Comparison of ENCODE assay signal across 30 cellular contexts in the genomic region with DNA sequence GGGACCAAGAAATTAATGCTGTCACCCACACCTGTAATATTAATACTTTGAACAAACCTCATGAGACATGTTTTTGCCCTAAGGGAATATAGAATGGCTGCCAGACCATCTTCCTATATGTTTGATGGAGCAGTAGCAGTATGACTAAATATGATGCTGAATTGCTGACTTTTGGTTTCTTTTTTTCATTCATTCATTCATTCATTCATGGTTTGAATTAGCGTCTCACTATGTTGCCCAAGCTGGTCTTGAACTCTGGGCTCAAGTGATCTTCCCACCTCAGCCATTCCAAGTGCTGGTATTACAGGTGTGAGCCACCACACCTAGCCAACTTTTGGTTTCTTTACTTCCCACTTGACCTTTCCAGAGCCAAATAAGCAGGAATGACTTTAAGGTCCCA. TPM values are rescaled to one million over a fixed set of nuclear protein-coding genes. Genes with fewer than 3 reads are reported as not detected.
DNase-seq lines count a peak whose midpoint lies in the region; ATAC-seq, FAIRE-seq and TF ChIP-seq lines count a peak whose summit lies in the region.
"Had no signal": no experiment of that assay in that cellular context is flagged by ENCODE, and none has a peak within 500 bp of the region (broad histone marks: within the 10 kb centered on the region; RNA-seq: fewer than 3 reads in every experiment).

No MANE protein-coding gene starts in this region.

- no peak for TF ChIP-seq RAD21 in GM12878 (IDR thresholded peaks at IDR 0.05; ENCODE audit: insufficient read depth, low read depth, low read length)

- no peak for TF ChIP-seq EP300 in GM12878 (IDR thresholded peaks at IDR 0.05; ENCODE audit: borderline replicate concordance in 1 of 2, control insufficient read depth in 1 of 2, low read depth in 2 of 2, low read length in 2 of 2)

- H3K79me2 ChIP-seq in GM12878 (ENCODE audit: control insufficient read depth, insufficient read depth, low read length) = no peaks in the 10 kb centered on the region; the same call in 1 of the 2 replicates

- H3K4me3 Mint-ChIP-seq in activated T-cell treated with anti-CD3 and anti-CD28 coated beads, Interleukin-2, amount 50 U/mL, for 24 hours = no peak overlapping the region
- H3K4me3 Mint-ChIP-seq: CD14-positive monocyte had no signal

- H3K27ac Mint-ChIP-seq in activated T-cell treated with anti-CD3 and anti-CD28 coated beads, Interleukin-2, amount 50 U/mL, for 24 hours = peak overlapping the region; percentile 33
- H3K27ac Mint-ChIP-seq: IgD-negative memory B cell had no signal

- TF ChIP-seq CTCF in VCaP (conservative IDR thresholded peaks at IDR 0.05) (no peak), GM12878 (IDR thresholded peaks at IDR 0.05 in 2 of 3, conservative IDR thresholded peaks at IDR 0.05 in 1 of 3; ENCODE audit: control insufficient read depth in 2 of 3, extremely low read depth in 1 of 3, insufficient read depth in 1 of 3, low read depth in 3 of 3, low read length in 3 of 3) (no peak), GM10266 (IDR thresholded peaks at IDR 0.05; ENCODE audit: control insufficient read depth, insufficient read depth, low read depth, missing control alignments) (no peak)

- H4K20me1 ChIP-seq in GM12878 (ENCODE audit: control insufficient read depth, insufficient read depth) = no peaks in the 10 kb centered on the region

- H2AFZ ChIP-seq in GM12878 (ENCODE audit: control insufficient read depth, low read depth, low read length) = no peak overlapping the region
- H2AFZ ChIP-seq: PC-9 had no signal

- no peak for TF ChIP-seq POLR2A in GM12878 (IDR thresholded peaks at IDR 0.05; ENCODE audit: low read depth, low read length)

- H3K9me3 ChIP-seq in GM12878 (replicated peaks; ENCODE audit: control insufficient read depth, insufficient read depth, low read length) = no peaks in the 10 kb centered on the region; the same call in 2 of the 3 replicates
- H3K9me3 ChIP-seq: BE2C, SJCRH30 had no signal

- DNase-seq in activated T-cell treated with anti-CD3 and anti-CD28 coated beads, Interleukin-2, amount 50 U/mL, for 24 hours = no peak
- no peak for DNase-seq in activated T-cell treated with anti-CD3 and anti-CD28 coated beads for 4 hours
- no peak for DNase-seq in GM12878 (ENCODE audit: low read depth, low spot score)
- DNase-seq in NCI-H1105 (lab: John Stamatoyannopoulos, UW) = no peak
- DNase-seq in hepatic stellate cell (ENCODE audit: low spot score) = no peak
- DNase-seq in GM10266 (ENCODE audit: extremely low spot score) = no peak
- DNase-seq: 8988T; ACHN; BE2C; DMS53; GDM1; NCI-H1105 treated with DMSO at 0.1 percent for 48 hours; NCI-H146; NCI-H1930; NCI-H2107; NCI-H524; NCI-H748 treated with DMSO at 0.1 percent for 48 hours; NK-92 treated with Interleukin-12 subunit alpha and Interleukin-12 subunit beta, amount 100 ng/mL, for 24 hours; PC-9; SJCRH30 had no signal

- intact Hi-C loops in GM12878 (cut with micrococcal nuclease; ENCODE audit: unreplicated experiment) = no loop called here

- POLR2A ChIA-PET in GM12878 (lab: Charles Lee) = interaction anchor here (1.2 kb wide), 1 partner anchor 19 kb away, joined by 3 read pairs; no protein-coding TSS in a partner anchor

- no peaks in the 10 kb centered on the region for H3K27me3 Mint-ChIP-seq in activated T-cell treated with anti-CD3 and anti-CD28 coated beads, Interleukin-2, amount 50 U/mL, for 24 hours
- H3K27me3 Mint-ChIP-seq: IgD-negative memory B cell had no signal

- H3K27ac ChIP-seq in VCaP = peak overlapping the region; percentile 98
- no peak overlapping the region for H3K27ac ChIP-seq in GM12878 (ENCODE audit: control insufficient read depth, insufficient read depth)
- H3K27ac ChIP-seq: HL-60, PC-9, SJCRH30 had no signal

- no peak overlapping the region for H3K4me2 ChIP-seq in GM12878 (ENCODE audit: control insufficient read depth, insufficient read depth)
- H3K4me2 ChIP-seq: PC-9 had no signal

- H3K36me3 ChIP-seq in GM12878 (ENCODE audit: control insufficient read depth in 2 of 2, insufficient read depth in 2 of 2, low read length in 1 of 2) = peaks cover 3 to 35% of the 10 kb centered on the region in 2 experiments

- CTCF ChIA-PET in GM12878 (lab: Yijun Ruan, JAX) = interaction anchor here (1.5 kb wide), 1 partner anchor 11 kb away, joined by 5 read pairs; no protein-coding TSS in a partner anchor

- no peak overlapping the region for H3K9ac ChIP-seq in GM12878 (ENCODE audit: control insufficient read depth, insufficient read depth, low read length)

- SMC1A ChIA-PET in GM12878 (lab: Charles Lee; ENCODE audit: uncharacterized antibody, unreplicated experiment) = interaction anchor here (0.9 to 3.6 kb wide), 5 partner anchors 10 to 261 kb away, joined by 3 to 16 read pairs (median 3); no protein-coding TSS in a partner anchor

- H3K4me1 Mint-ChIP-seq in activated T-cell treated with anti-CD3 and anti-CD28 coated beads, Interleukin-2, amount 50 U/mL, for 24 hours (ENCODE audit: low read depth) = peaks cover 29% of the 10 kb centered on the region
- H3K4me1 Mint-ChIP-seq: CD14-positive monocyte had no signal

- H3K27me3 ChIP-seq in GM12878 (replicated peaks in 1 of 2; ENCODE audit: control insufficient read depth in 2 of 2, insufficient read depth in 2 of 2, low read length in 1 of 2) = no peaks in the 10 kb centered on the region
- H3K27me3 ChIP-seq: BE2C, SJCRH30 had no signal

- no TSS peak for BruUV-seq in GM12878 (replicated peaks; lab: Mats Ljungman, UMichigan)

- no peaks in the 10 kb centered on the region for H3K9me3 Mint-ChIP-seq in activated T-cell treated with anti-CD3 and anti-CD28 coated beads, Interleukin-2, amount 50 U/mL, for 24 hours
- H3K9me3 Mint-ChIP-seq: CD14-positive monocyte, IgD-negative memory B cell had no signal

- no peak for ATAC-seq in GM12878
- ATAC-seq: HCT116, Right ventricle myocardium inferior, SK-N-SH treated with all-trans-retinoic acid at 6 μM for 48 hours had no signal

- WGBS in GM12878 (ENCODE audit: insufficient coverage, insufficient replicate concordance, low lambda C conversion rate, missing lambda C conversion rate) = 44% methylated on average over 1 of the region's 1 CpG

- H3K36me3 Mint-ChIP-seq in activated T-cell treated with anti-CD3 and anti-CD28 coated beads, Interleukin-2, amount 50 U/mL, for 24 hours (ENCODE audit: low read depth) = peaks cover 84% of the 10 kb centered on the region

- in situ Hi-C loops in GM12878 (cut with MboI) = no loop called here

- no peak overlapping the region for H3K4me3 ChIP-seq in GM12878
- H3K4me3 ChIP-seq: PC-9, SJCRH30 had no signal

- no peaks in the 10 kb centered on the region for H3K4me1 ChIP-seq in GM12878 (ENCODE audit: control insufficient read depth, insufficient read depth, low read length)
- H3K4me1 ChIP-seq: BE2C, SJCRH30 had no signal

- FAIRE-seq in GM12878 (lab: Jason Lieb, UNC) = no peak
- FAIRE-seq: D721Med, GM12892, H1 had no signal

- RAD21 ChIA-PET in GM12878 (lab: Charles Lee; ENCODE audit: unreplicated experiment) = no interaction called here

RNA-seq across cellular contexts. Expression of gene CCDC117, which starts 7.8 kb away (rescaled TPM):
- 14.8 and 16.4 TPM in 2 replicates for total RNA-seq in GM12878 (2013; cell fraction: nucleolus; rRNA removed)
- total RNA-seq in GM12878 (2014; rRNA removed) (18.0 and 21.2 TPM in 2 replicates), GM12878 (2014; rRNA removed; fragmentation: Illumina TruSeq; extraction: Trizol) (21.7 TPM in 2 replicates), GM12878 (2021) (19.5 and 24.2 TPM in 2 replicates)
- 6.4 TPM for polyA plus RNA-seq in GM12878 (2011; ENCODE audit: low read depth)
- polyA plus RNA-seq in GM12878 (2011; rRNA removed) (24.6 and 49.9 TPM in 2 replicates), GM12878 (2014; fragmentation: Illumina TruSeq; extraction: Trizol) (22.2 and 26.1 TPM in 2 replicates), GM12878 (2014; fragmentation: Nextera tagmentation; extraction: Ambion mirVana) (1 to 10 TPM; 6.3 to 8.3 TPM), GM12878 (2014; rRNA removed) (11.7 and 12.8 TPM in 2 replicates), GM12878 (2016; fragmentation: Nextera tagmentation; extraction: Ambion mirVana) (10 to 100 TPM; 31.7 to 32.2 TPM)
- 7.9 and 10.2 TPM in 2 replicates for polyA plus RNA-seq in GM12878 (2011; cell fraction: cytosol; rRNA removed)
- 4.3 and 7.9 TPM in 2 replicates for polyA plus RNA-seq in GM12878 (2011; cell fraction: nucleus; rRNA removed)
- 13.3 TPM in 2 replicates for polyA plus RNA-seq in GM12878 (2012)
- polyA minus RNA-seq in GM12878 (2011; rRNA and poly(A)+ RNA removed) = 10.0 and 12.5 TPM in 2 replicates
- polyA minus RNA-seq in GM12878 (2011; cell fraction: cytosol; rRNA and poly(A)+ RNA removed) = 11.5 and 15.5 TPM in 2 replicates
- 2.4 and 4.3 TPM in 2 replicates for polyA minus RNA-seq in GM12878 (2011; cell fraction: nucleus; rRNA and poly(A)+ RNA removed)

RNA-seq across cellular contexts. Expression of gene XBP1, which starts 20.1 kb away (rescaled TPM):
- 59.0 and 62.3 TPM in 2 replicates for total RNA-seq in GM12878 (2013; cell fraction: nucleolus; rRNA removed)
- total RNA-seq in GM12878 (2014; rRNA removed) (234 and 238 TPM in 2 replicates), GM12878 (2014; rRNA removed; fragmentation: Illumina TruSeq; extraction: Trizol) (134 and 138 TPM in 2 replicates), GM12878 (2021) (141 and 149 TPM in 2 replicates)
- 145 TPM for polyA plus RNA-seq in GM12878 (2011; ENCODE audit: low read depth)
- polyA plus RNA-seq in GM12878 (2011; rRNA removed) (93.1 and 96.5 TPM in 2 replicates), GM12878 (2014; fragmentation: Illumina TruSeq; extraction: Trizol) (165 and 186 TPM in 2 replicates), GM12878 (2014; fragmentation: Nextera tagmentation; extraction: Ambion mirVana) (10 to 100 TPM; 44.5 to 67.3 TPM), GM12878 (2014; rRNA removed) (149 and 183 TPM in 2 replicates), GM12878 (2016; fragmentation: Nextera tagmentation; extraction: Ambion mirVana) (100 to 1,000 TPM; 276 to 313 TPM)
- polyA plus RNA-seq in GM12878 (2011; cell fraction: cytosol; rRNA removed) = 81.6 and 104 TPM in 2 replicates
- polyA plus RNA-seq in GM12878 (2011; cell fraction: nucleus; rRNA removed) = 46.9 and 50.2 TPM in 2 replicates
- polyA plus RNA-seq in GM12878 (2012) = 156 and 163 TPM in 2 replicates
- polyA minus RNA-seq in GM12878 (2011; rRNA and poly(A)+ RNA removed) = 115 and 124 TPM in 2 replicates
- polyA minus RNA-seq in GM12878 (2011; cell fraction: cytosol; rRNA and poly(A)+ RNA removed) = 39.5 and 42.4 TPM in 2 replicates
- polyA minus RNA-seq in GM12878 (2011; cell fraction: nucleus; rRNA and poly(A)+ RNA removed) = 24.5 and 42.6 TPM in 2 replicates

RNA-seq across cellular contexts. Expression of gene HSCB, which starts 38.5 kb away (rescaled TPM):
- 6.1 and 7.0 TPM in 2 replicates for total RNA-seq in GM12878 (2013; cell fraction: nucleolus; rRNA removed)
- total RNA-seq in GM12878 (2014; rRNA removed) = 20.8 and 21.2 TPM in 2 replicates
- total RNA-seq in GM12878 (2014; rRNA removed; fragmentation: Illumina TruSeq; extraction: Trizol) = 20.9 and 22.2 TPM in 2 replicates
- total RNA-seq in GM12878 (2021) = 15.3 and 16.0 TPM in 2 replicates
- 15.0 TPM for polyA plus RNA-seq in GM12878 (2011; ENCODE audit: low read depth)
- polyA plus RNA-seq in GM12878 (2011; rRNA removed) = 18.3 and 20.8 TPM in 2 replicates
- polyA plus RNA-seq in GM12878 (2011; cell fraction: cytosol; rRNA removed) = 15.6 and 17.7 TPM in 2 replicates
- 2.9 and 3.4 TPM in 2 replicates for polyA plus RNA-seq in GM12878 (2011; cell fraction: nucleus; rRNA removed)
- polyA plus RNA-seq in GM12878 (2012) = 19.5 and 23.4 TPM in 2 replicates
- polyA plus RNA-seq in GM12878 (2014; fragmentation: Illumina TruSeq; extraction: Trizol) = 15.9 and 18.7 TPM in 2 replicates
- polyA plus RNA-seq in GM12878 (2014; fragmentation: Nextera tagmentation; extraction: Ambion mirVana) = 10 to 100 TPM; 10.6 to 19.0 TPM
- 24.2 and 26.6 TPM in 2 replicates for polyA plus RNA-seq in GM12878 (2014; rRNA removed)
- 10 to 100 TPM; 26.9 to 28.4 TPM for polyA plus RNA-seq in GM12878 (2016; fragmentation: Nextera tagmentation; extraction: Ambion mirVana)
- 4.1 and 6.5 TPM in 2 replicates for polyA minus RNA-seq in GM12878 (2011; rRNA and poly(A)+ RNA removed)
- polyA minus RNA-seq in GM12878 (2011; cell fraction: cytosol; rRNA and poly(A)+ RNA removed) = 3.6 and 4.5 TPM in 2 replicates
- polyA minus RNA-seq in GM12878 (2011; cell fraction: nucleus; rRNA and poly(A)+ RNA removed) = 2.5 and 3.9 TPM in 2 replicates

RNA-seq across cellular contexts. Expression of gene CHEK2, which starts 38.7 kb away (rescaled TPM):
- total RNA-seq in GM12878 (2013; cell fraction: nucleolus; rRNA removed) = 59.0 and 64.3 TPM in 2 replicates
- total RNA-seq in GM12878 (2014; rRNA removed) (17.8 and 20.7 TPM in 2 replicates), GM12878 (2014; rRNA removed; fragmentation: Illumina TruSeq; extraction: Trizol) (22.9 and 25.6 TPM in 2 replicates), GM12878 (2021) (18.4 and 29.9 TPM in 2 replicates)
- 20.8 TPM for polyA plus RNA-seq in GM12878 (2011; ENCODE audit: low read depth)
- polyA plus RNA-seq in GM12878 (2011; rRNA removed) (59.7 and 61.5 TPM in 2 replicates), GM12878 (2014; fragmentation: Illumina TruSeq; extraction: Trizol) (27.7 and 36.9 TPM in 2 replicates), GM12878 (2014; fragmentation: Nextera tagmentation; extraction: Ambion mirVana) (10 to 100 TPM; 31.1 to 31.4 TPM), GM12878 (2014; rRNA removed) (21.3 and 22.5 TPM in 2 replicates), GM12878 (2016; fragmentation: Nextera tagmentation; extraction: Ambion mirVana) (10 to 100 TPM; 15.7 to 18.5 TPM)
- 43.5 and 70.8 TPM in 2 replicates for polyA plus RNA-seq in GM12878 (2011; cell fraction: cytosol; rRNA removed)
- polyA plus RNA-seq in GM12878 (2011; cell fraction: nucleus; rRNA removed) = 39.7 and 41.2 TPM in 2 replicates
- 14.3 and 19.4 TPM in 2 replicates for polyA plus RNA-seq in GM12878 (2012)
- 28.1 and 40.4 TPM in 2 replicates for polyA minus RNA-seq in GM12878 (2011; rRNA and poly(A)+ RNA removed)
- 19.4 and 26.2 TPM in 2 replicates for polyA minus RNA-seq in GM12878 (2011; cell fraction: cytosol; rRNA and poly(A)+ RNA removed)
- polyA minus RNA-seq in GM12878 (2011; cell fraction: nucleus; rRNA and poly(A)+ RNA removed) = 17.9 and 36.3 TPM in 2 replicates
